ENCODE assay signal across 1 cellular context in the genomic region with DNA sequence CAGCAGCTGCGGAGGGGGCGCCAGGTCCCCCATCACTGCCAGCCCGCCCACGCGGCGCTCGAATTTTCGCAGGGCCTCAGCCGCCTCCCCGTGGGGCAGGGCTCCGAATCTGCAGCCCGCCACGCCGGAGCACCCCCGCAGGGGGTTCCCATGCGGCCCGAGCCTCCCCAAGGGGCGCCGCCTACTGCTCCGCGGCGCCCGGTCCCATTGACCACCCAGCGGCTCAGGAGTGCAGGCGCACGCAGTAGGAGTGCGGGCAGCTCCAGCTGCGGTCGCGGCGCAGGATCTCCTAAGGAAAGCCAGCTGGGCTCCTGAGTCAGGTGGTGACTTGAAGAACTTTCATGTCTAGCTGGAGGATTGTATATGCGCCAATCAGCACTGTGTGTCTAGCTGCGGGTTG.
TF ChIP-seq lines count a peak whose summit lies in the region.

No MANE protein-coding gene starts in this region.

TF ChIP-seq in K562, 482 proteins besides CTCF, POLR2A, EP300 and RAD21:
- TF ChIP-seq, protein P1, sequence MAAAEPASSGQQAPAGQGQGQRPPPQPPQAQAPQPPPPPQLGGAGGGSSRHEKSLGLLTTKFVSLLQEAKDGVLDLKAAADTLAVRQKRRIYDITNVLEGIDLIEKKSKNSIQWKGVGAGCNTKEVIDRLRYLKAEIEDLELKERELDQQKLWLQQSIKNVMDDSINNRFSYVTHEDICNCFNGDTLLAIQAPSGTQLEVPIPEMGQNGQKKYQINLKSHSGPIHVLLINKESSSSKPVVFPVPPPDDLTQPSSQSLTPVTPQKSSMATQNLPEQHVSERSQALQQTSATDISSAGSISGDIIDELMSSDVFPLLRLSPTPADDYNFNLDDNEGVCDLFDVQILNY (CRISPR knock-in tag; IDR thresholded peaks at IDR 0.05) = no peak
- TF ChIP-seq ZC3H11A (IDR thresholded peaks at IDR 0.05; ENCODE audit: low read depth, low read length) (no peak), ZKSCAN1 (IDR thresholded peaks at IDR 0.05; ENCODE audit: low read depth, low read length) (peak; percentile 72), KLF16 (IDR thresholded peaks at IDR 0.05) (no peak)
- TF ChIP-seq, protein P2, sequence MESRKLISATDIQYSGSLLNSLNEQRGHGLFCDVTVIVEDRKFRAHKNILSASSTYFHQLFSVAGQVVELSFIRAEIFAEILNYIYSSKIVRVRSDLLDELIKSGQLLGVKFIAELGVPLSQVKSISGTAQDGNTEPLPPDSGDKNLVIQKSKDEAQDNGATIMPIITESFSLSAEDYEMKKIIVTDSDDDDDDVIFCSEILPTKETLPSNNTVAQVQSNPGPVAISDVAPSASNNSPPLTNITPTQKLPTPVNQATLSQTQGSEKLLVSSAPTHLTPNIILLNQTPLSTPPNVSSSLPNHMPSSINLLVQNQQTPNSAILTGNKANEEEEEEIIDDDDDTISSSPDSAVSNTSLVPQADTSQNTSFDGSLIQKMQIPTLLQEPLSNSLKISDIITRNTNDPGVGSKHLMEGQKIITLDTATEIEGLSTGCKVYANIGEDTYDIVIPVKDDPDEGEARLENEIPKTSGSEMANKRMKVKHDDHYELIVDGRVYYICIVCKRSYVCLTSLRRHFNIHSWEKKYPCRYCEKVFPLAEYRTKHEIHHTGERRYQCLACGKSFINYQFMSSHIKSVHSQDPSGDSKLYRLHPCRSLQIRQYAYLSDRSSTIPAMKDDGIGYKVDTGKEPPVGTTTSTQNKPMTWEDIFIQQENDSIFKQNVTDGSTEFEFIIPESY (CRISPR knock-in tag; IDR thresholded peaks at IDR 0.05) = peak; percentile 70; the same call in 1 of the 2 replicates
